ENCODE assay signal across 17 cellular contexts in genomic region chr3:32335365-32336122, GRCh38. TPM values are rescaled to one million over a fixed set of nuclear protein-coding genes. Genes with fewer than 3 reads are reported as not detected.
DNase-seq lines count a peak whose midpoint lies in the region; ATAC-seq and TF ChIP-seq lines count a peak whose summit lies in the region.
"Had no signal": no experiment of that assay in that cellular context is flagged by ENCODE, and none has a peak within 500 bp of the region (broad histone marks: within the 10 kb centered on the region; RNA-seq: fewer than 3 reads in every experiment).

No MANE protein-coding gene starts in this region.

- no peaks in the 10 kb centered on the region for H3K9me3 ChIP-seq in liver (ENCODE audit: control insufficient read depth in 4 of 4, low read length in 3 of 4)

- no peak for TF ChIP-seq CTCF in liver (IDR thresholded peaks at IDR 0.05; ENCODE audit: low read depth, low read length, missing input control)
- no peak for TF ChIP-seq CTCF in type B pancreatic cell (conservative IDR thresholded peaks at IDR 0.05)
- TF ChIP-seq CTCF in natural killer cell (IDR thresholded peaks at IDR 0.05): no peak

- H3K27ac Mint-ChIP-seq in activated naive CD8-positive, alpha-beta T cell: peak overlapping the region; percentile 54
- no peak overlapping the region for H3K27ac Mint-ChIP-seq in activated naive CD8-positive, alpha-beta T cell treated with anti-CD3 and anti-CD28 coated beads, Interleukin-2, amount 50 U/mL, for 24 hours
- peak overlapping the region; percentile 49 for H3K27ac Mint-ChIP-seq in T-helper 2 cell treated with Interferon-gamma antibody and Interleukin-4, amounts not matched to agents 5 μg/mL and 100 μg/mL, for 36 hours
- H3K27ac Mint-ChIP-seq in type B pancreatic cell (peak overlapping the region; percentile 70), natural killer cell (no peak overlapping the region)

- H3K4me1 ChIP-seq in liver (ENCODE audit: control insufficient read depth in 4 of 4, insufficient read depth in 4 of 4, low read length in 3 of 4): peaks cover 2 to 20% (median 12%) of the 10 kb centered on the region in 4 donors

- H3K4me3 ChIP-seq in liver (ENCODE audit: low read depth in 1 of 3, low read length in 3 of 3): no peak overlapping the region
- H3K4me3 ChIP-seq: left ventricle myocardium inferior had no signal

- peak overlapping the region; percentile 22 for H3K4me3 Mint-ChIP-seq in activated naive CD8-positive, alpha-beta T cell
- no peak overlapping the region for H3K4me3 Mint-ChIP-seq in activated naive CD8-positive, alpha-beta T cell treated with anti-CD3 and anti-CD28 coated beads, Interleukin-2, amount 50 U/mL, for 24 hours
- peak overlapping the region; percentile 13 for H3K4me3 Mint-ChIP-seq in T-helper 2 cell treated with Interferon-gamma antibody and Interleukin-4, amounts not matched to agents 5 μg/mL and 100 μg/mL, for 36 hours
- H3K4me3 Mint-ChIP-seq in type B pancreatic cell (peak overlapping the region; percentile 13), natural killer cell (no peak overlapping the region)

- H3K36me3 ChIP-seq in liver (ENCODE audit: control insufficient read depth in 4 of 4, insufficient read depth in 3 of 4, low read depth in 1 of 4, low read length in 3 of 4): no peaks in the 10 kb centered on the region
- H3K36me3 ChIP-seq: left ventricle myocardium inferior had no signal

- 75% methylated on average over 13 of the region's 13 CpGs for WGBS in liver

- no peak overlapping the region for H3K27ac ChIP-seq in liver (ENCODE audit: low read depth in 1 of 2, low read length in 2 of 2)
- H3K27ac ChIP-seq: left ventricle myocardium inferior, VCaP had no signal

- H3K9ac ChIP-seq in liver (ENCODE audit: low read depth in 1 of 2, low read length in 2 of 2): no peak overlapping the region

- TF ChIP-seq RAD21 in liver (IDR thresholded peaks at IDR 0.05): no peak

- H3K27me3 Mint-ChIP-seq in activated naive CD8-positive, alpha-beta T cell: no peaks in the 10 kb centered on the region
- no peaks in the 10 kb centered on the region for H3K27me3 Mint-ChIP-seq in activated naive CD8-positive, alpha-beta T cell treated with anti-CD3 and anti-CD28 coated beads, Interleukin-2, amount 50 U/mL, for 24 hours
- no peaks in the 10 kb centered on the region for H3K27me3 Mint-ChIP-seq in T-helper 2 cell treated with Interferon-gamma antibody and Interleukin-4, amounts not matched to agents 5 μg/mL and 100 μg/mL, for 36 hours (ENCODE audit: low read depth)
- H3K27me3 Mint-ChIP-seq in type B pancreatic cell (peaks cover 6% of the 10 kb centered on the region), natural killer cell (ENCODE audit: low read depth in 2 of 2) (no peaks in the 10 kb centered on the region)

- peaks cover 30% of the 10 kb centered on the region for H3K4me1 Mint-ChIP-seq in activated naive CD8-positive, alpha-beta T cell (ENCODE audit: low read depth)
- H3K4me1 Mint-ChIP-seq in activated naive CD8-positive, alpha-beta T cell treated with anti-CD3 and anti-CD28 coated beads, Interleukin-2, amount 50 U/mL, for 24 hours: peaks cover 19% of the 10 kb centered on the region
- H3K4me1 Mint-ChIP-seq in T-helper 2 cell treated with Interferon-gamma antibody and Interleukin-4, amounts not matched to agents 5 μg/mL and 100 μg/mL, for 36 hours (ENCODE audit: low read depth): peaks cover 31% of the 10 kb centered on the region
- H3K4me1 Mint-ChIP-seq in type B pancreatic cell (ENCODE audit: unreplicated experiment) (peaks cover 33% of the 10 kb centered on the region), natural killer cell (no peaks in the 10 kb centered on the region)

- intact Hi-C loops in natural killer cell (cut with micrococcal nuclease): no loop called here

- no peaks in the 10 kb centered on the region for H3K36me3 Mint-ChIP-seq in activated naive CD8-positive, alpha-beta T cell
- no peaks in the 10 kb centered on the region for H3K36me3 Mint-ChIP-seq in activated naive CD8-positive, alpha-beta T cell treated with anti-CD3 and anti-CD28 coated beads, Interleukin-2, amount 50 U/mL, for 24 hours (ENCODE audit: low read depth)
- H3K36me3 Mint-ChIP-seq in T-helper 2 cell treated with Interferon-gamma antibody and Interleukin-4, amounts not matched to agents 5 μg/mL and 100 μg/mL, for 36 hours (ENCODE audit: low read depth): no peaks in the 10 kb centered on the region
- H3K36me3 Mint-ChIP-seq in type B pancreatic cell (no peaks in the 10 kb centered on the region), natural killer cell (no peaks in the 10 kb centered on the region)

- H3K9me3 Mint-ChIP-seq in activated naive CD8-positive, alpha-beta T cell (ENCODE audit: low read depth): no peaks in the 10 kb centered on the region
- H3K9me3 Mint-ChIP-seq in activated naive CD8-positive, alpha-beta T cell treated with anti-CD3 and anti-CD28 coated beads, Interleukin-2, amount 50 U/mL, for 24 hours: no peaks in the 10 kb centered on the region
- no peaks in the 10 kb centered on the region for H3K9me3 Mint-ChIP-seq in T-helper 2 cell treated with Interferon-gamma antibody and Interleukin-4, amounts not matched to agents 5 μg/mL and 100 μg/mL, for 36 hours
- H3K9me3 Mint-ChIP-seq in type B pancreatic cell: no peaks in the 10 kb centered on the region
- H3K9me3 Mint-ChIP-seq in natural killer cell: no peaks in the 10 kb centered on the region

- DNase-seq in activated naive CD8-positive, alpha-beta T cell treated with anti-CD3 and anti-CD28 coated beads, Interleukin-2, amount 50 U/mL, for 24 hours: no peak
- no peak for DNase-seq in T-helper 2 cell treated with Interferon-gamma antibody and Interleukin-4, amounts not matched to agents 5 μg/mL and 100 μg/mL, for 36 hours (ENCODE audit: low spot score)
- DNase-seq in type B pancreatic cell (ENCODE audit: extremely low spot score, unreplicated experiment) (no peak), natural killer cell (no peak), NCI-H2029 treated with DMSO at 0.1 percent for 48 hours (lab: John Stamatoyannopoulos, UW) (no peak)
- DNase-seq: amygdala, caudate nucleus, left ventricle myocardium inferior, NCI-H1048, NCI-H2107, NCI-H524 treated with DMSO at 0.1 percent for 48 hours had no signal

- no peak for ATAC-seq in activated naive CD8-positive, alpha-beta T cell treated with anti-CD3 and anti-CD28 coated beads, Interleukin-2, amount 50 U/mL, for 24 hours
- ATAC-seq in natural killer cell: no peak
- ATAC-seq in GM21381 (IDR thresholded peaks at IDR 0.05; ENCODE audit: unreplicated experiment): no peak
- ATAC-seq: esophagus mucosa, Right ventricle myocardium inferior had no signal

- no peaks in the 10 kb centered on the region for H3K27me3 ChIP-seq in liver (ENCODE audit: control insufficient read depth in 4 of 4, insufficient read depth in 4 of 4, low read length in 3 of 4)

TF ChIP-seq in liver, 16 proteins besides CTCF, POLR2A, EP300 and RAD21:
- no peak for TF ChIP-seq TAF1 (conservative IDR thresholded peaks at IDR 0.05)
- TF ChIP-seq EGR1 (IDR thresholded peaks at IDR 0.05; ENCODE audit: low read depth in 2 of 2): no peak
- no peak for TF ChIP-seq FOXA2 (IDR thresholded peaks at IDR 0.05)
- no peak for TF ChIP-seq HNF4G (IDR thresholded peaks at IDR 0.05)
- TF ChIP-seq GABPA (IDR thresholded peaks at IDR 0.05 in 1 of 2, conservative IDR thresholded peaks at IDR 0.05 in 1 of 2): no peak
- TF ChIP-seq SP1 (IDR thresholded peaks at IDR 0.05): no peak
- TF ChIP-seq ATF3 (IDR thresholded peaks at IDR 0.05): no peak
- no peak for TF ChIP-seq ZBTB33 (IDR thresholded peaks at IDR 0.05)
- TF ChIP-seq MAX (IDR thresholded peaks at IDR 0.05): no peak
- TF ChIP-seq HNF4A (conservative IDR thresholded peaks at IDR 0.05): peak; percentile 84 to 86
- peak; percentile 32 to 51 for TF ChIP-seq RXRA (IDR thresholded peaks at IDR 0.05)

RNA-seq across cellular contexts. Expression of gene CMTM7, which starts 56.1 kb away (rescaled TPM):
- 1 to 10 TPM; 3.6 to 4.3 TPM for total RNA-seq in liver
- 10 to 100 TPM in 1 of 2 donors, 1 to 10 TPM in 1; 4.0 to 20.3 TPM for polyA plus RNA-seq in liver
- 8.2 and 20.4 TPM in 2 replicates for total RNA-seq in type B pancreatic cell (ENCODE audit: low replicate concordance)
- 10 to 100 TPM in 2 of 3 donors, 1 to 10 TPM in 1; 4.1 to 16.7 (median 12.8) TPM for total RNA-seq in natural killer cell

Comparison
In these comparisons a context has a peak if more than half of its experiments do, and no peak if none do; other contexts are left out.
1. H3K27ac Mint-ChIP-seq: peak in activated naive CD8-positive, alpha-beta T cell (single experiment), T-helper 2 cell treated with Interferon-gamma antibody and Interleukin-4, amounts not matched to agents 5 μg/mL and 100 μg/mL, for 36 hours (single experiment) and type B pancreatic cell (single experiment); none in activated naive CD8-positive, alpha-beta T cell treated with anti-CD3 and anti-CD28 coated beads, Interleukin-2, amount 50 U/mL, for 24 hours (single experiment) and natural killer cell (0 of 2).
2. H3K4me3 Mint-ChIP-seq: peak in activated naive CD8-positive, alpha-beta T cell (single experiment), T-helper 2 cell treated with Interferon-gamma antibody and Interleukin-4, amounts not matched to agents 5 μg/mL and 100 μg/mL, for 36 hours (single experiment) and type B pancreatic cell (single experiment); none in activated naive CD8-positive, alpha-beta T cell treated with anti-CD3 and anti-CD28 coated beads, Interleukin-2, amount 50 U/mL, for 24 hours (single experiment) and natural killer cell (single experiment).